Comparison of ENCODE assay signal across 1 cellular context in genomic region chr10:123413353-123413752, GRCh38.
TF ChIP-seq lines count a peak whose summit lies in the region.

No MANE protein-coding gene starts in this region.

TF ChIP-seq in HCT116, 20 proteins besides CTCF, POLR2A, EP300 and RAD21 (continued from another document):
- TF ChIP-seq, protein P1, sequence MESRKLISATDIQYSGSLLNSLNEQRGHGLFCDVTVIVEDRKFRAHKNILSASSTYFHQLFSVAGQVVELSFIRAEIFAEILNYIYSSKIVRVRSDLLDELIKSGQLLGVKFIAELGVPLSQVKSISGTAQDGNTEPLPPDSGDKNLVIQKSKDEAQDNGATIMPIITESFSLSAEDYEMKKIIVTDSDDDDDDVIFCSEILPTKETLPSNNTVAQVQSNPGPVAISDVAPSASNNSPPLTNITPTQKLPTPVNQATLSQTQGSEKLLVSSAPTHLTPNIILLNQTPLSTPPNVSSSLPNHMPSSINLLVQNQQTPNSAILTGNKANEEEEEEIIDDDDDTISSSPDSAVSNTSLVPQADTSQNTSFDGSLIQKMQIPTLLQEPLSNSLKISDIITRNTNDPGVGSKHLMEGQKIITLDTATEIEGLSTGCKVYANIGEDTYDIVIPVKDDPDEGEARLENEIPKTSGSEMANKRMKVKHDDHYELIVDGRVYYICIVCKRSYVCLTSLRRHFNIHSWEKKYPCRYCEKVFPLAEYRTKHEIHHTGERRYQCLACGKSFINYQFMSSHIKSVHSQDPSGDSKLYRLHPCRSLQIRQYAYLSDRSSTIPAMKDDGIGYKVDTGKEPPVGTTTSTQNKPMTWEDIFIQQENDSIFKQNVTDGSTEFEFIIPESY (IDR thresholded peaks at IDR 0.05; ENCODE audit: extremely low read depth, insufficient replicate concordance, low read length) = no peak
- TF ChIP-seq ZFX (IDR thresholded peaks at IDR 0.05) (no peak), TCF7L2 (IDR thresholded peaks at IDR 0.05; ENCODE audit: borderline replicate concordance, extremely low read depth, insufficient read depth, insufficient read length) (no peak)
